Comparison of ENCODE assay signal across 19 cellular contexts in genomic region chr6:24692851-24693592, GRCh38. TPM values are rescaled to one million over a fixed set of nuclear protein-coding genes. Genes with fewer than 3 reads are reported as not detected.
DNase-seq lines count a peak whose midpoint lies in the region; ATAC-seq, FAIRE-seq and TF ChIP-seq lines count a peak whose summit lies in the region.
"Had no signal": no experiment of that assay in that cellular context is flagged by ENCODE, and none has a peak within 500 bp of the region (broad histone marks: within the 10 kb centered on the region; RNA-seq: fewer than 3 reads in every experiment).

No MANE protein-coding gene starts in this region.

- no peak overlapping the region for H3K4me3 Mint-ChIP-seq in activated T-cell treated with anti-CD3 and anti-CD28 coated beads, Interleukin-2, amount 50 U/mL, for 72 hours
- H3K4me3 Mint-ChIP-seq in activated T-cell treated with anti-CD3 and anti-CD28 coated beads, Interleukin-2, amount 50 U/mL, for 4 hours: no peak overlapping the region
- H3K4me3 Mint-ChIP-seq in activated naive CD8-positive, alpha-beta T cell treated with anti-CD3 and anti-CD28 coated beads, Interleukin-2, amount 10 ng/mL, durations not matched to agents 7 days and 5 days: no peak overlapping the region
- H3K4me3 Mint-ChIP-seq: CD14-positive monocyte, IgD-negative memory B cell had no signal

- intact Hi-C loops in mammary epithelial cell (cut with micrococcal nuclease): no loop called here

- H4K20me1 ChIP-seq in mammary epithelial cell (ENCODE audit: insufficient read depth, low read length): no peaks in the 10 kb centered on the region

- no peaks in the 10 kb centered on the region for H3K4me1 ChIP-seq in mammary epithelial cell (ENCODE audit: insufficient read depth, low read length)
- H3K4me1 ChIP-seq: Peyer's patch had no signal

- ATAC-seq in activated T-cell treated with anti-CD3 and anti-CD28 coated beads, Interleukin-2, amount 50 U/mL, for 72 hours (replicated peaks in 1 of 2): peak in 1 of 2 donors; percentile 22
- no peak for ATAC-seq in activated T-cell treated with anti-CD3 and anti-CD28 coated beads, Interleukin-2, amount 50 U/mL, for 4 hours
- ATAC-seq in activated naive CD8-positive, alpha-beta T cell treated with anti-CD3 and anti-CD28 coated beads, Interleukin-2, amount 10 ng/mL, durations not matched to agents 7 days and 5 days (ENCODE audit: low read depth): peak; percentile 81
- peak; percentile 52 for ATAC-seq in stimulated activated naive CD8-positive, alpha-beta T cell treated with anti-CD3 and anti-CD28 coated beads, Interleukin-15, Interleukin-2, amounts not matched to agents 100 U/mL and 50 U/mL, for 24 hours
- ATAC-seq in HG02973 (IDR thresholded peaks at IDR 0.05; ENCODE audit: unreplicated experiment) (no peak), HG03565 (IDR thresholded peaks at IDR 0.05; ENCODE audit: unreplicated experiment) (no peak)
- ATAC-seq: SK-N-SH treated with all-trans-retinoic acid at 6 μM for 48 hours had no signal

- no peaks in the 10 kb centered on the region for H3K9me3 Mint-ChIP-seq in activated T-cell treated with anti-CD3 and anti-CD28 coated beads, Interleukin-2, amount 50 U/mL, for 72 hours
- no peaks in the 10 kb centered on the region for H3K9me3 Mint-ChIP-seq in activated T-cell treated with anti-CD3 and anti-CD28 coated beads, Interleukin-2, amount 50 U/mL, for 4 hours
- no peaks in the 10 kb centered on the region for H3K9me3 Mint-ChIP-seq in activated naive CD8-positive, alpha-beta T cell treated with anti-CD3 and anti-CD28 coated beads, Interleukin-2, amount 10 ng/mL, durations not matched to agents 7 days and 5 days
- H3K9me3 Mint-ChIP-seq: CD14-positive monocyte, IgD-negative memory B cell had no signal

- H3K27me3 ChIP-seq in mammary epithelial cell (ENCODE audit: insufficient read depth, low read length): no peaks in the 10 kb centered on the region
- H3K27me3 ChIP-seq: Peyer's patch had no signal

- peak overlapping the region; percentile 35 for H3K27ac Mint-ChIP-seq in activated T-cell treated with anti-CD3 and anti-CD28 coated beads, Interleukin-2, amount 50 U/mL, for 72 hours
- H3K27ac Mint-ChIP-seq in activated naive CD8-positive, alpha-beta T cell treated with anti-CD3 and anti-CD28 coated beads, Interleukin-2, amount 10 ng/mL, durations not matched to agents 7 days and 5 days: peak overlapping the region; percentile 13
- H3K27ac Mint-ChIP-seq: CD14-positive monocyte had no signal

- 90% methylated on average over 2 of the region's 2 CpGs for WGBS in mammary epithelial cell (ENCODE audit: low coverage, missing lambda C conversion rate)

- H3K4me1 Mint-ChIP-seq in activated T-cell treated with anti-CD3 and anti-CD28 coated beads, Interleukin-2, amount 50 U/mL, for 72 hours (ENCODE audit: low read depth): peaks cover 37% of the 10 kb centered on the region
- peaks cover 23% of the 10 kb centered on the region for H3K4me1 Mint-ChIP-seq in activated T-cell treated with anti-CD3 and anti-CD28 coated beads, Interleukin-2, amount 50 U/mL, for 4 hours (ENCODE audit: low read depth)
- H3K4me1 Mint-ChIP-seq in activated naive CD8-positive, alpha-beta T cell treated with anti-CD3 and anti-CD28 coated beads, Interleukin-2, amount 10 ng/mL, durations not matched to agents 7 days and 5 days: peaks cover 10% of the 10 kb centered on the region
- H3K4me1 Mint-ChIP-seq: CD14-positive monocyte had no signal

- H3K9me3 ChIP-seq in mammary epithelial cell (replicated peaks; ENCODE audit: insufficient read depth, low read length): no peaks in the 10 kb centered on the region
- H3K9me3 ChIP-seq: Peyer's patch had no signal

- POLR2A ChIA-PET in activated naive CD8-positive, alpha-beta T cell treated with anti-CD3 and anti-CD28 coated beads, Interleukin-2, amount 10 ng/mL, durations not matched to agents 7 days and 5 days (lab: Charles Lee): no interaction called here

- H3K27ac ChIP-seq in mammary epithelial cell (ENCODE audit: insufficient read depth, low read depth, low read length): no peak overlapping the region
- H3K27ac ChIP-seq: Peyer's patch had no signal

- FAIRE-seq in HTR-8/SVneo (lab: Jason Lieb, UNC): peak; percentile 16

- peaks cover 1% of the 10 kb centered on the region for H3K36me3 ChIP-seq in mammary epithelial cell (ENCODE audit: insufficient read depth, low read length)
- H3K36me3 ChIP-seq: Peyer's patch had no signal

- H3K4me2 ChIP-seq in mammary epithelial cell (ENCODE audit: insufficient read depth, low read depth, low read length): no peak overlapping the region

- H3K9ac ChIP-seq in mammary epithelial cell (ENCODE audit: insufficient read depth, low read length): no peak overlapping the region

- in situ Hi-C loops in mammary epithelial cell (cut with MboI; ENCODE audit: low sequenced_read_pairs in 2 of 2): loop anchor here (5.0 to 25.0 kb wide), 2 partner anchors 106 to 256 kb away; no protein-coding TSS in a partner anchor

- H3K79me2 ChIP-seq in mammary epithelial cell (ENCODE audit: insufficient read depth, low read length): no peaks in the 10 kb centered on the region

- CTCF ChIA-PET in mammary epithelial cell (lab: Charles Lee; ENCODE audit: low non-redundant PET): no interaction called here

- no peaks in the 10 kb centered on the region for H3K27me3 Mint-ChIP-seq in activated T-cell treated with anti-CD3 and anti-CD28 coated beads, Interleukin-2, amount 50 U/mL, for 72 hours (ENCODE audit: low read depth)
- no peaks in the 10 kb centered on the region for H3K27me3 Mint-ChIP-seq in activated T-cell treated with anti-CD3 and anti-CD28 coated beads, Interleukin-2, amount 50 U/mL, for 4 hours (ENCODE audit: low read depth)
- no peaks in the 10 kb centered on the region for H3K27me3 Mint-ChIP-seq in activated naive CD8-positive, alpha-beta T cell treated with anti-CD3 and anti-CD28 coated beads, Interleukin-2, amount 10 ng/mL, durations not matched to agents 7 days and 5 days
- H3K27me3 Mint-ChIP-seq: IgD-negative memory B cell had no signal

- TF ChIP-seq CTCF in mammary epithelial cell (conservative IDR thresholded peaks at IDR 0.05 in 1 of 2, IDR thresholded peaks at IDR 0.05 in 1 of 2; ENCODE audit: extremely low read depth in 1 of 2, insufficient read depth in 1 of 2, low read depth in 1 of 2, low read length in 2 of 2): no peak

- no peak for DNase-seq in activated T-cell treated with anti-CD3 and anti-CD28 coated beads, Interleukin-2, amount 50 U/mL, for 72 hours
- DNase-seq in activated T-cell treated with anti-CD3 and anti-CD28 coated beads, Interleukin-2, amount 50 U/mL, for 4 hours: no peak
- no peak for DNase-seq in HTR-8/SVneo (ENCODE audit: insufficient read length, low spot score)
- DNase-seq in activated naive CD8-positive, alpha-beta T cell treated with anti-CD3 and anti-CD28 coated beads, Interleukin-2, amount 10 ng/mL, durations not matched to agents 7 days and 5 days: no peak
- no peak for DNase-seq in stimulated activated naive CD8-positive, alpha-beta T cell treated with anti-CD3 and anti-CD28 coated beads, Interleukin-15, Interleukin-2, amounts not matched to agents 100 U/mL and 50 U/mL, for 24 hours
- DNase-seq in mammary epithelial cell: no peak
- DNase-seq: DND-41, GDM1, H7, NCI-H1694, NCI-H446, NCI-H774, Peyer's patch, Right ventricle myocardium superior had no signal

- no peak overlapping the region for H3K4me3 ChIP-seq in mammary epithelial cell (replicated peaks in 1 of 3; ENCODE audit: insufficient read depth in 1 of 3, low read depth in 2 of 3, low read length in 3 of 3)
- H3K4me3 ChIP-seq: Peyer's patch had no signal

- no TSS peak for BruUV-seq in mammary epithelial cell (replicated peaks; lab: Mats Ljungman, UMichigan)

- no peaks in the 10 kb centered on the region for H3K36me3 Mint-ChIP-seq in activated T-cell treated with anti-CD3 and anti-CD28 coated beads, Interleukin-2, amount 50 U/mL, for 72 hours (ENCODE audit: insufficient read depth in 2 of 2)
- H3K36me3 Mint-ChIP-seq in activated T-cell treated with anti-CD3 and anti-CD28 coated beads, Interleukin-2, amount 50 U/mL, for 4 hours (ENCODE audit: insufficient read depth): peaks cover 3% of the 10 kb centered on the region
- no peaks in the 10 kb centered on the region for H3K36me3 Mint-ChIP-seq in activated naive CD8-positive, alpha-beta T cell treated with anti-CD3 and anti-CD28 coated beads, Interleukin-2, amount 10 ng/mL, durations not matched to agents 7 days and 5 days
- H3K36me3 Mint-ChIP-seq: IgD-negative memory B cell had no signal

- no peak overlapping the region for H2AFZ ChIP-seq in mammary epithelial cell (ENCODE audit: low read depth, low read length)

- dilution Hi-C loops in mammary epithelial cell (cut with HindIII; ENCODE audit: low sequenced_read_pairs): no loop called here

RNA-seq across cellular contexts. Expression of gene C6orf62, which starts 25.9 kb away (rescaled TPM):
- total RNA-seq in activated T-cell treated with anti-CD3 and anti-CD28 coated beads, Interleukin-2, amount 50 U/mL, for 72 hours: 100 to 1,000 TPM; 181 to 194 TPM
- total RNA-seq in activated T-cell treated with anti-CD3 and anti-CD28 coated beads, Interleukin-2, amount 50 U/mL, for 4 hours: 10 to 100 TPM; 67.0 to 83.8 (median 78.4) TPM
- 100 to 1,000 TPM; 161 to 166 TPM for total RNA-seq in activated naive CD8-positive, alpha-beta T cell treated with anti-CD3 and anti-CD28 coated beads, Interleukin-2, amount 10 ng/mL, durations not matched to agents 7 days and 5 days
- total RNA-seq in mammary epithelial cell: 100 to 1,000 TPM; 112 TPM
- polyA plus RNA-seq in mammary epithelial cell: 53.4 TPM
- polyA minus RNA-seq in mammary epithelial cell: 54.3 TPM

RNA-seq across cellular contexts. Expression of gene ACOT13, which starts 26.1 kb away (rescaled TPM):
- total RNA-seq in activated T-cell treated with anti-CD3 and anti-CD28 coated beads, Interleukin-2, amount 50 U/mL, for 72 hours: 10 to 100 TPM; 26.5 to 26.9 TPM
- 10 to 100 TPM; 19.6 to 28.5 (median 22.1) TPM for total RNA-seq in activated T-cell treated with anti-CD3 and anti-CD28 coated beads, Interleukin-2, amount 50 U/mL, for 4 hours
- 10 to 100 TPM; 16.6 to 20.6 TPM for total RNA-seq in activated naive CD8-positive, alpha-beta T cell treated with anti-CD3 and anti-CD28 coated beads, Interleukin-2, amount 10 ng/mL, durations not matched to agents 7 days and 5 days
- total RNA-seq in mammary epithelial cell: 10 to 100 TPM in 1 of 2 donors, 1 to 10 TPM in 1; 4.8 to 32.5 TPM
- 18.7 TPM for polyA plus RNA-seq in mammary epithelial cell
- polyA minus RNA-seq in mammary epithelial cell: 26.7 TPM

RNA-seq across cellular contexts. Expression of gene TDP2, which starts 26.3 kb away (rescaled TPM):
- 10 to 100 TPM; 58.3 to 62.9 TPM for total RNA-seq in activated T-cell treated with anti-CD3 and anti-CD28 coated beads, Interleukin-2, amount 50 U/mL, for 72 hours
- 10 to 100 TPM; 42.4 to 48.0 (median 45.5) TPM for total RNA-seq in activated T-cell treated with anti-CD3 and anti-CD28 coated beads, Interleukin-2, amount 50 U/mL, for 4 hours
- total RNA-seq in activated naive CD8-positive, alpha-beta T cell treated with anti-CD3 and anti-CD28 coated beads, Interleukin-2, amount 10 ng/mL, durations not matched to agents 7 days and 5 days: 10 to 100 TPM; 48.9 to 54.5 TPM
- 10 to 100 TPM; 16.3 to 28.5 TPM for total RNA-seq in mammary epithelial cell
- 16.7 TPM for polyA plus RNA-seq in mammary epithelial cell
- polyA minus RNA-seq in mammary epithelial cell: 38.6 TPM

RNA-seq across cellular contexts. Expression of gene KIAA0319, which starts 47.0 kb away (rescaled TPM):
- under 1 TPM; 0.14 TPM for total RNA-seq in activated T-cell treated with anti-CD3 and anti-CD28 coated beads, Interleukin-2, amount 50 U/mL, for 72 hours
- total RNA-seq in activated T-cell treated with anti-CD3 and anti-CD28 coated beads, Interleukin-2, amount 50 U/mL, for 4 hours: under 1 TPM in 2 of 3 donors, not detected in 1; 0.05 to 0.08 TPM
- total RNA-seq in activated naive CD8-positive, alpha-beta T cell treated with anti-CD3 and anti-CD28 coated beads, Interleukin-2, amount 10 ng/mL, durations not matched to agents 7 days and 5 days: under 1 TPM in 1 of 2 experiments, not detected in 1; 0.06 TPM
- total RNA-seq in mammary epithelial cell: not detected
- polyA plus RNA-seq in mammary epithelial cell: 0.01 TPM
- not detected for polyA minus RNA-seq in mammary epithelial cell
- total RNA-seq: Right ventricle myocardium superior had no signal
- polyA plus RNA-seq: CD14-positive monocyte had no signal

Comparison
In these comparisons a context has a peak if more than half of its experiments do, and no peak if none do; other contexts are left out.
1. ATAC-seq: peak in activated naive CD8-positive, alpha-beta T cell treated with anti-CD3 and anti-CD28 coated beads, Interleukin-2, amount 10 ng/mL, durations not matched to agents 7 days and 5 days (single experiment) and stimulated activated naive CD8-positive, alpha-beta T cell treated with anti-CD3 and anti-CD28 coated beads, Interleukin-15, Interleukin-2, amounts not matched to agents 100 U/mL and 50 U/mL, for 24 hours (single experiment); none in activated T-cell treated with anti-CD3 and anti-CD28 coated beads, Interleukin-2, amount 50 U/mL, for 4 hours (0 of 2), HG02973 (single experiment) and HG03565 (single experiment).